In the genomic region with DNA sequence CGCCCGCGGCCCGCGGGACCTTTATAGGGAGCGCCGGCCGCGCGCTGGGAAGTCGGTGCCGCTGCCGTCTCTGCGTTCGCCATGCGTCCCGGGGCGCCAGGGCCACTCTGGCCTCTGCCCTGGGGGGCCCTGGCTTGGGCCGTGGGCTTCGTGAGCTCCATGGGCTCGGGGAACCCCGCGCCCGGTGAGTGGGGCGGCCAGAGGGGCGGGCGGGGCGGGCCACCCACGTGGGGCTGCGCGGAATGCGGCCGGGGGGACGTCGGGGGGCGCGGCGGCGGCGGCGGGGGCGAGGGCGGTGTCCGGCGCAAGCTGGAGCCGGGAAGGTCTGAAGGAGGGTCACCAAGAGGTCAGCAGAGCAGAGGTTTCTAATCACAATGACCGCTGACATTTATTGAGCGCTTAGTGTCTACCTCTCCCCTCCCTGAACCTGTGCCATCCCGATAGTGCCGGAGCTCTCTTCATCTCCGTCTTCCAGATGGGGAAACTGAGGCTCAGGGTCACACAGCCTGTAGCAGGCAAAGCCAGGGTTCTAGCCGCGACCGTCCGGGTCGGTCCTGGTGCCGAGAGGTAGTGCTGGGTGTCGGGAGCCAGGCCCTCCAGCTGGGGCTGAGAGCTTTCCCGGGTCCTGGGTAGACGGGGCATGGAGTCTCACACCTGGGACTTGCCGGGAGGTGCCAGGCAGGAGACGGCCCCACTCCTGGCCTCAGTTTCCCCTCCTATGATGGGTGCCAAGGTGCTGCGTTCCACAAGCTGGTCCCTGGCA, we compare ENCODE assay signal across 8 cellular contexts. TPM values are rescaled to one million over a fixed set of nuclear protein-coding genes. Genes with fewer than 3 reads are reported as not detected.
DNase-seq lines count a peak whose midpoint lies in the region; ATAC-seq, FAIRE-seq and TF ChIP-seq lines count a peak whose summit lies in the region.

A gene (plus strand): TSS at position 50 of the 763 bp plus-strand sequence. CDS start 32 bp downstream, at position 82.

- DNase-seq in H54 (ENCODE audit: insufficient read length, low spot score), result no peak
- peak in 2 of 4 experiments; percentile 58 to 70 for DNase-seq in K562 (ENCODE audit: extremely low read depth in 1 of 4, low spot score in 3 of 4)
- peak; percentile 57 for DNase-seq in kidney tubule cell (ENCODE audit: low spot score)
- DNase-seq in midbrain (lab: John Stamatoyannopoulos, UW), result no peak
- DNase-seq in NCI-H2227 treated with DMSO at 0.1 percent for 48 hours (lab: John Stamatoyannopoulos, UW), result no peak

- H3K79me2 ChIP-seq in K562 (ENCODE audit: control insufficient read depth, insufficient read depth, low read length), result peaks cover 8% of the 10 kb centered on the region

- POLR2A ChIA-PET in K562 (lab: Yijun Ruan, JAX), result interaction anchor here (0.9 to 1.8 kb wide), 2 partner anchors 10 to 13 kb away, joined by 3 to 4 read pairs; a partner anchor contains a TSS

- H3K4me3 ChIP-seq in K562, result peak within 1 kb of the TSS; percentile 13; the same call in 1 of the 2 replicates

- H3K4me1 ChIP-seq in K562 (replicated peaks in 1 of 2; ENCODE audit: control insufficient read depth in 2 of 2, insufficient read depth in 2 of 2, low read length in 2 of 2), result peaks cover 5 to 73% of the 10 kb centered on the region in 2 experiments

- no peak for FAIRE-seq in H54 (lab: Jason Lieb, UNC)
- FAIRE-seq in K562 (lab: Jason Lieb, UNC), result no peak

- no peaks in the 10 kb centered on the region for H3K9me3 ChIP-seq in K562 (replicated peaks; ENCODE audit: control insufficient read depth, insufficient read depth, low read depth, low read length)

- peak; percentile 90 for TF ChIP-seq POLR2A in H54 (IDR thresholded peaks at IDR 0.05; ENCODE audit: low read depth, low read length)
- no peak for TF ChIP-seq POLR2A in K562 (conservative IDR thresholded peaks at IDR 0.05)

- H3K36me3 ChIP-seq in K562 (ENCODE audit: control insufficient read depth, insufficient read depth, low read length), result no peaks in the 10 kb centered on the region

- CTCF ChIA-PET in K562 (lab: Yijun Ruan, JAX; ENCODE audit: low intra/inter-chr PET ratio), result no interaction called here

- no peak for TF ChIP-seq RAD21 in K562 (CRISPR knock-in tag; conservative IDR thresholded peaks at IDR 0.05 in 1 of 2, IDR thresholded peaks at IDR 0.05 in 1 of 2)

- TF ChIP-seq EP300 in K562 (IDR thresholded peaks at IDR 0.05; ENCODE audit: low read length), result no peak

- BruUV-seq in K562 (replicated peaks; lab: Mats Ljungman, UMichigan), result no TSS peak

- peak within 1 kb of the TSS in 1 of 2 experiments; percentile 81; a peak in 2 of 4 replicates for H3K9ac ChIP-seq in K562 (ENCODE audit: insufficient read depth in 1 of 2, low read depth in 2 of 2, low read length in 2 of 2)

- no peak within 1 kb of the TSS for H3K27ac ChIP-seq in K562 (ENCODE audit: extremely low read depth, low read depth, low read length)

- H4K20me1 ChIP-seq in K562 (replicated peaks; ENCODE audit: control insufficient read depth, insufficient read depth, low read length), result no peaks in the 10 kb centered on the region

- intact Hi-C loops in K562 (cut with micrococcal nuclease), result no loop called here

- peaks cover 7% of the 10 kb centered on the region for H3K9me1 ChIP-seq in K562 (ENCODE audit: control insufficient read depth, insufficient read depth, low read length)

- WGBS in K562 (ENCODE audit: insufficient coverage, low coverage, missing lambda C conversion rate), result 5% methylated on average over 32 of the region's 63 CpGs

- no peak within 1 kb of the TSS for H2AFZ ChIP-seq in K562 (ENCODE audit: low read depth, low read length)

- H3K4me2 ChIP-seq in K562 (ENCODE audit: insufficient read depth, low read length), result peak within 1 kb of the TSS; percentile 32; the same call in 1 of the 2 replicates

- ATAC-seq in K562 (no peak), GM19455 (IDR thresholded peaks at IDR 0.05; ENCODE audit: unreplicated experiment) (no peak), HG03432 (IDR thresholded peaks at IDR 0.05; ENCODE audit: unreplicated experiment) (no peak)

- no peaks in the 10 kb centered on the region; a peak in 1 of 5 replicates for H3K27me3 ChIP-seq in K562 (ENCODE audit: control insufficient read depth in 2 of 2, insufficient read depth in 2 of 2, low read length in 2 of 2)

- in situ Hi-C loops in K562 (cut with MboI), result no loop called here

- no peak for TF ChIP-seq CTCF in K562 (IDR thresholded peaks at IDR 0.05 in 2 of 3, conservative IDR thresholded peaks at IDR 0.05 in 1 of 3; ENCODE audit: insufficient read depth in 2 of 3, low read depth in 1 of 3, low read length in 3 of 3)
- TF ChIP-seq CTCF in subcutaneous adipose tissue (IDR thresholded peaks at IDR 0.05; ENCODE audit: low read depth), result no peak

TF ChIP-seq in K562, 482 proteins besides CTCF, POLR2A, EP300 and RAD21:
- TF ChIP-seq DMBX1 (CRISPR knock-in tag; IDR thresholded peaks at IDR 0.05; ENCODE audit: borderline replicate concordance) (no peak), RFX5 (IDR thresholded peaks at IDR 0.05; ENCODE audit: low read depth, low read length) (no peak), POLR2G (IDR thresholded peaks at IDR 0.05; ENCODE audit: low read depth, low read length) (peak; percentile 6), MEF2D (tag; conservative IDR thresholded peaks at IDR 0.05; ENCODE audit: low read depth) (no peak), HMGN3 (IDR thresholded peaks at IDR 0.05; ENCODE audit: borderline replicate concordance, extremely low read depth, insufficient read length, low read depth, low read length) (peak; percentile 7), XRCC5 (IDR thresholded peaks at IDR 0.05; ENCODE audit: low read depth, low read length) (no peak), KAT7 (CRISPR knock-in tag; IDR thresholded peaks at IDR 0.05; ENCODE audit: borderline replicate concordance) (no peak), SP2 (IDR thresholded peaks at IDR 0.05; ENCODE audit: extremely low read depth, low read depth, low read length, poor library complexity, severe bottlenecking) (no peak), HDAC6 (IDR thresholded peaks at IDR 0.05; ENCODE audit: low read depth, low read length) (no peak), NR2C2 (CRISPR knock-in tag; IDR thresholded peaks at IDR 0.05) (no peak), NR2C2 (tag; IDR thresholded peaks at IDR 0.05) (no peak), ZKSCAN8 (CRISPR knock-in tag; IDR thresholded peaks at IDR 0.05) (peak; percentile 94), HNRNPLL (IDR thresholded peaks at IDR 0.05; ENCODE audit: low read depth, low read length, poor library complexity, severe bottlenecking) (no peak), NONO (IDR thresholded peaks at IDR 0.05; ENCODE audit: low read depth in 2 of 2, low read length in 1 of 2) (no peak), PHF8 (IDR thresholded peaks at IDR 0.05; ENCODE audit: borderline replicate concordance, low read length) (peak; percentile 38; the same call in 1 of the 2 replicates), SAFB2 (IDR thresholded peaks at IDR 0.05; ENCODE audit: borderline replicate concordance, low read depth, low read length, severe bottlenecking) (no peak), NEUROD1 (IDR thresholded peaks at IDR 0.05; ENCODE audit: borderline replicate concordance, low read depth, low read length, partially characterized antibody) (no peak), BCOR (IDR thresholded peaks at IDR 0.05) (0 out of 2 replicates have a peak, but pooled peaks have one; percentile 16), CEBPG (CRISPR knock-in tag; IDR thresholded peaks at IDR 0.05) (no peak), CEBPG (tag; conservative IDR thresholded peaks at IDR 0.05 in 1 of 2, IDR thresholded peaks at IDR 0.05 in 1 of 2) (no peak), GABPB2 (CRISPR knock-in tag; conservative IDR thresholded peaks at IDR 0.05) (no peak), ZNF354B (CRISPR knock-in tag; IDR thresholded peaks at IDR 0.05) (no peak)
- TF ChIP-seq, protein P1, sequence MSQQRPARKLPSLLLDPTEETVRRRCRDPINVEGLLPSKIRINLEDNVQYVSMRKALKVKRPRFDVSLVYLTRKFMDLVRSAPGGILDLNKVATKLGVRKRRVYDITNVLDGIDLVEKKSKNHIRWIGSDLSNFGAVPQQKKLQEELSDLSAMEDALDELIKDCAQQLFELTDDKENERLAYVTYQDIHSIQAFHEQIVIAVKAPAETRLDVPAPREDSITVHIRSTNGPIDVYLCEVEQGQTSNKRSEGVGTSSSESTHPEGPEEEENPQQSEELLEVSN (IDR thresholded peaks at IDR 0.05; ENCODE audit: borderline replicate concordance in 1 of 2, extremely low read depth in 1 of 2, insufficient read depth in 1 of 2, insufficient read length in 1 of 2, low read depth in 1 of 2, low read length in 1 of 2, poor library complexity in 1 of 2, severe bottlenecking in 1 of 2), result peak in 1 of 2 experiments; percentile 33

RNA-seq across cellular contexts. Expression of the gene that starts here (rescaled TPM):
- 3.0 and 7.7 TPM in 2 replicates for total RNA-seq in K562 (2011; cell fraction: chromatin; rRNA removed; ENCODE audit: low replicate concordance)
- total RNA-seq in K562 (2011; cell fraction: nucleolus; rRNA removed), result 9.3 and 12.7 TPM in 2 replicates
- 5.3 and 7.4 TPM in 2 replicates for total RNA-seq in K562 (2011; cell fraction: nucleoplasm; rRNA removed)
- 5.3 and 7.8 TPM in 2 replicates for total RNA-seq in K562 (2014; rRNA removed)
- 1.3 and 2.0 TPM in 2 replicates for total RNA-seq in K562 (2014; rRNA removed; fragmentation: Illumina TruSeq; extraction: Trizol)
- 4.5 and 4.6 TPM in 2 replicates for total RNA-seq in K562 (2015; rRNA removed; fragmentation: Illumina TruSeq; extraction: Trizol)
- 5.7 and 6.6 TPM in 2 replicates for total RNA-seq in K562 (2021)
- 3.9 and 5.2 TPM in 2 replicates for polyA plus RNA-seq in K562 (2011; rRNA removed)
- 8.1 and 20.9 TPM in 2 replicates for polyA plus RNA-seq in K562 (2011; cell fraction: cytosol; rRNA removed)
- polyA plus RNA-seq in K562 (2011; cell fraction: nucleus; rRNA removed), result 26.1 and 42.9 TPM in 2 replicates
- polyA plus RNA-seq in K562 (2012), result 7.1 and 8.8 TPM in 2 replicates
- 2.2 and 4.6 TPM in 2 replicates for polyA plus RNA-seq in K562 (2014; fragmentation: Illumina TruSeq; extraction: Trizol)
- under 1 TPM in 1 of 2 experiments, not detected in 1; 0.35 TPM for polyA plus RNA-seq in K562 (2014; fragmentation: Nextera tagmentation; extraction: Ambion mirVana)
- polyA plus RNA-seq in K562 (2014; rRNA removed), result 6.8 and 8.0 TPM in 2 replicates
- polyA minus RNA-seq in K562 (2011; rRNA and poly(A)+ RNA removed), result 2.2 and 2.9 TPM in 2 replicates
- 5.1 and 7.8 TPM in 2 replicates for polyA minus RNA-seq in K562 (2011; cell fraction: cytosol; rRNA and poly(A)+ RNA removed)
- 3.2 and 4.0 TPM in 2 replicates for polyA minus RNA-seq in K562 (2011; cell fraction: nucleus; rRNA and poly(A)+ RNA removed)
- 100 to 1,000 TPM in 2 of 4 donors, 10 to 100 TPM in 2; 54.5 to 124 (median 91.4) TPM for total RNA-seq in subcutaneous adipose tissue

Comparison
In these comparisons a context has a peak if more than half of its experiments do, and no peak if none do; other contexts are left out.
1. RNA of the gene that starts here (total RNA-seq): 54.5 to 124 TPM in subcutaneous adipose tissue; 1.3 to 12.7 TPM in K562; every median in the first group is over 4 times any median in the second.